In the genomic region with DNA sequence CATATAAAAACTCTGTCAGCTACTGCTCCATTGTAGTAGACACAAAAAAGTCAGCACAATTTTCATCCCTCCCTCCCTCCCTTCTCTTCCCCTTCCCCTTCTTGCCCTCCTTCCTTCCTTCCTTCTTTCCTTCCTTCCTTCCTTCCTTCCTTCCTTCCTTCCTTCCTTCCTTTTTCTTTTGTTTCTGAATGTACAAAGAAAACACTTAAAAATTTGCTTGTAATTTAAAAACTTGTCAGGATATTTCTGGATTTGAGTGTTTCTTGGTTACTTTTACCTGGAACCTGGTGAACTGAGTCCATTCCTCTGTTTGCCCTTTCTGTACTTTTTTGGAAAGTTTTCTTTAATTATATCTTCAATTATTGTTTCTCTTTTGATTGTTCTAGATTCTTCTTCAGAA, we compare ENCODE assay signal across 2 cellular contexts.
TF ChIP-seq lines count a peak whose summit lies in the region.

No MANE protein-coding gene starts in this region.

TF ChIP-seq in SK-N-SH, 30 proteins besides CTCF, POLR2A, EP300 and RAD21 (continued from another document):
- TF ChIP-seq YY1 (IDR thresholded peaks at IDR 0.05; ENCODE audit: low read depth) (no peak), SMC3 (IDR thresholded peaks at IDR 0.05; ENCODE audit: low read depth, low read length) (no peak), JUND (IDR thresholded peaks at IDR 0.05) (no peak), RXRA (IDR thresholded peaks at IDR 0.05; ENCODE audit: borderline replicate concordance, low read depth) (no peak), RFX5 (IDR thresholded peaks at IDR 0.05; ENCODE audit: low read length) (no peak), TEAD4 (IDR thresholded peaks at IDR 0.05; ENCODE audit: borderline replicate concordance, insufficient read depth) (no peak), FOSL2 (IDR thresholded peaks at IDR 0.05; ENCODE audit: borderline replicate concordance, low read depth) (no peak), MEF2A (IDR thresholded peaks at IDR 0.05; ENCODE audit: borderline replicate concordance, low read depth) (no peak), TAF1 (IDR thresholded peaks at IDR 0.05; ENCODE audit: borderline replicate concordance, low read depth, low read length) (no peak), NRF1 (IDR thresholded peaks at IDR 0.05; ENCODE audit: low read depth, low read length) (no peak)
- TF ChIP-seq, protein P1, sequence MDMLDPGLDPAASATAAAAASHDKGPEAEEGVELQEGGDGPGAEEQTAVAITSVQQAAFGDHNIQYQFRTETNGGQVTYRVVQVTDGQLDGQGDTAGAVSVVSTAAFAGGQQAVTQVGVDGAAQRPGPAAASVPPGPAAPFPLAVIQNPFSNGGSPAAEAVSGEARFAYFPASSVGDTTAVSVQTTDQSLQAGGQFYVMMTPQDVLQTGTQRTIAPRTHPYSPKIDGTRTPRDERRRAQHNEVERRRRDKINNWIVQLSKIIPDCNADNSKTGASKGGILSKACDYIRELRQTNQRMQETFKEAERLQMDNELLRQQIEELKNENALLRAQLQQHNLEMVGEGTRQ (IDR thresholded peaks at IDR 0.05; ENCODE audit: borderline replicate concordance, low read depth, low read length): no peak
- TF ChIP-seq, protein P2, sequence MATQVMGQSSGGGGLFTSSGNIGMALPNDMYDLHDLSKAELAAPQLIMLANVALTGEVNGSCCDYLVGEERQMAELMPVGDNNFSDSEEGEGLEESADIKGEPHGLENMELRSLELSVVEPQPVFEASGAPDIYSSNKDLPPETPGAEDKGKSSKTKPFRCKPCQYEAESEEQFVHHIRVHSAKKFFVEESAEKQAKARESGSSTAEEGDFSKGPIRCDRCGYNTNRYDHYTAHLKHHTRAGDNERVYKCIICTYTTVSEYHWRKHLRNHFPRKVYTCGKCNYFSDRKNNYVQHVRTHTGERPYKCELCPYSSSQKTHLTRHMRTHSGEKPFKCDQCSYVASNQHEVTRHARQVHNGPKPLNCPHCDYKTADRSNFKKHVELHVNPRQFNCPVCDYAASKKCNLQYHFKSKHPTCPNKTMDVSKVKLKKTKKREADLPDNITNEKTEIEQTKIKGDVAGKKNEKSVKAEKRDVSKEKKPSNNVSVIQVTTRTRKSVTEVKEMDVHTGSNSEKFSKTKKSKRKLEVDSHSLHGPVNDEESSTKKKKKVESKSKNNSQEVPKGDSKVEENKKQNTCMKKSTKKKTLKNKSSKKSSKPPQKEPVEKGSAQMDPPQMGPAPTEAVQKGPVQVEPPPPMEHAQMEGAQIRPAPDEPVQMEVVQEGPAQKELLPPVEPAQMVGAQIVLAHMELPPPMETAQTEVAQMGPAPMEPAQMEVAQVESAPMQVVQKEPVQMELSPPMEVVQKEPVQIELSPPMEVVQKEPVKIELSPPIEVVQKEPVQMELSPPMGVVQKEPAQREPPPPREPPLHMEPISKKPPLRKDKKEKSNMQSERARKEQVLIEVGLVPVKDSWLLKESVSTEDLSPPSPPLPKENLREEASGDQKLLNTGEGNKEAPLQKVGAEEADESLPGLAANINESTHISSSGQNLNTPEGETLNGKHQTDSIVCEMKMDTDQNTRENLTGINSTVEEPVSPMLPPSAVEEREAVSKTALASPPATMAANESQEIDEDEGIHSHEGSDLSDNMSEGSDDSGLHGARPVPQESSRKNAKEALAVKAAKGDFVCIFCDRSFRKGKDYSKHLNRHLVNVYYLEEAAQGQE (IDR thresholded peaks at IDR 0.05; ENCODE audit: low read depth, low read length): no peak
- TF ChIP-seq, protein P3, sequence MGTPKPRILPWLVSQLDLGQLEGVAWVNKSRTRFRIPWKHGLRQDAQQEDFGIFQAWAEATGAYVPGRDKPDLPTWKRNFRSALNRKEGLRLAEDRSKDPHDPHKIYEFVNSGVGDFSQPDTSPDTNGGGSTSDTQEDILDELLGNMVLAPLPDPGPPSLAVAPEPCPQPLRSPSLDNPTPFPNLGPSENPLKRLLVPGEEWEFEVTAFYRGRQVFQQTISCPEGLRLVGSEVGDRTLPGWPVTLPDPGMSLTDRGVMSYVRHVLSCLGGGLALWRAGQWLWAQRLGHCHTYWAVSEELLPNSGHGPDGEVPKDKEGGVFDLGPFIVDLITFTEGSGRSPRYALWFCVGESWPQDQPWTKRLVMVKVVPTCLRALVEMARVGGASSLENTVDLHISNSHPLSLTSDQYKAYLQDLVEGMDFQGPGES (IDR thresholded peaks at IDR 0.05; ENCODE audit: low read depth, low read length): no peak

TF ChIP-seq in SK-N-SH treated with all-trans-retinoic acid at 6 μM for 48 hours, 23 proteins besides CTCF, POLR2A, EP300 and RAD21 (continued from another document):
- TF ChIP-seq, protein P4, sequence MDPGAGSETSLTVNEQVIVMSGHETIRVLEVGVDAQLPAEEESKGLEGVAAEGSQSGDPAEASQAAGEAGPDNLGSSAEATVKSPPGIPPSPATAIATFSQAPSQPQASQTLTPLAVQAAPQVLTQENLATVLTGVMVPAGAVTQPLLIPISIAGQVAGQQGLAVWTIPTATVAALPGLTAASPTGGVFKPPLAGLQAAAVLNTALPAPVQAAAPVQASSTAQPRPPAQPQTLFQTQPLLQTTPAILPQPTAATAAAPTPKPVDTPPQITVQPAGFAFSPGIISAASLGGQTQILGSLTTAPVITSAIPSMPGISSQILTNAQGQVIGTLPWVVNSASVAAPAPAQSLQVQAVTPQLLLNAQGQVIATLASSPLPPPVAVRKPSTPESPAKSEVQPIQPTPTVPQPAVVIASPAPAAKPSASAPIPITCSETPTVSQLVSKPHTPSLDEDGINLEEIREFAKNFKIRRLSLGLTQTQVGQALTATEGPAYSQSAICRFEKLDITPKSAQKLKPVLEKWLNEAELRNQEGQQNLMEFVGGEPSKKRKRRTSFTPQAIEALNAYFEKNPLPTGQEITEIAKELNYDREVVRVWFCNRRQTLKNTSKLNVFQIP (CRISPR knock-in tag; IDR thresholded peaks at IDR 0.05; ENCODE audit: borderline replicate concordance, low read depth): no peak
- TF ChIP-seq ZNF70 (CRISPR knock-in tag; IDR thresholded peaks at IDR 0.05) (no peak), ISL1 (CRISPR knock-in tag; IDR thresholded peaks at IDR 0.05) (no peak), ZFP3 (CRISPR knock-in tag; IDR thresholded peaks at IDR 0.05) (no peak), ESRRG (CRISPR knock-in tag; IDR thresholded peaks at IDR 0.05) (no peak), OSR1 (CRISPR knock-in tag; IDR thresholded peaks at IDR 0.05) (no peak), ZNF8 (CRISPR knock-in tag; IDR thresholded peaks at IDR 0.05) (no peak)
- TF ChIP-seq, protein P5, sequence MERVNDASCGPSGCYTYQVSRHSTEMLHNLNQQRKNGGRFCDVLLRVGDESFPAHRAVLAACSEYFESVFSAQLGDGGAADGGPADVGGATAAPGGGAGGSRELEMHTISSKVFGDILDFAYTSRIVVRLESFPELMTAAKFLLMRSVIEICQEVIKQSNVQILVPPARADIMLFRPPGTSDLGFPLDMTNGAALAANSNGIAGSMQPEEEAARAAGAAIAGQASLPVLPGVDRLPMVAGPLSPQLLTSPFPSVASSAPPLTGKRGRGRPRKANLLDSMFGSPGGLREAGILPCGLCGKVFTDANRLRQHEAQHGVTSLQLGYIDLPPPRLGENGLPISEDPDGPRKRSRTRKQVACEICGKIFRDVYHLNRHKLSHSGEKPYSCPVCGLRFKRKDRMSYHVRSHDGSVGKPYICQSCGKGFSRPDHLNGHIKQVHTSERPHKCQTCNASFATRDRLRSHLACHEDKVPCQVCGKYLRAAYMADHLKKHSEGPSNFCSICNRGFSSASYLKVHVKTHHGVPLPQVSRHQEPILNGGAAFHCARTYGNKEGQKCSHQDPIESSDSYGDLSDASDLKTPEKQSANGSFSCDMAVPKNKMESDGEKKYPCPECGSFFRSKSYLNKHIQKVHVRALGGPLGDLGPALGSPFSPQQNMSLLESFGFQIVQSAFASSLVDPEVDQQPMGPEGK (CRISPR knock-in tag; IDR thresholded peaks at IDR 0.05; ENCODE audit: borderline replicate concordance): no peak
- TF ChIP-seq, protein P6, sequence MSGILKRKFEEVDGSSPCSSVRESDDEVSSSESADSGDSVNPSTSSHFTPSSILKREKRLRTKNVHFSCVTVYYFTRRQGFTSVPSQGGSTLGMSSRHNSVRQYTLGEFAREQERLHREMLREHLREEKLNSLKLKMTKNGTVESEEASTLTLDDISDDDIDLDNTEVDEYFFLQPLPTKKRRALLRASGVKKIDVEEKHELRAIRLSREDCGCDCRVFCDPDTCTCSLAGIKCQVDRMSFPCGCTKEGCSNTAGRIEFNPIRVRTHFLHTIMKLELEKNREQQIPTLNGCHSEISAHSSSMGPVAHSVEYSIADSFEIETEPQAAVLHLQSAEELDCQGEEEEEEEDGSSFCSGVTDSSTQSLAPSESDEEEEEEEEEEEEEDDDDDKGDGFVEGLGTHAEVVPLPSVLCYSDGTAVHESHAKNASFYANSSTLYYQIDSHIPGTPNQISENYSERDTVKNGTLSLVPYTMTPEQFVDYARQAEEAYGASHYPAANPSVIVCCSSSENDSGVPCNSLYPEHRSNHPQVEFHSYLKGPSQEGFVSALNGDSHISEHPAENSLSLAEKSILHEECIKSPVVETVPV (CRISPR knock-in tag; IDR thresholded peaks at IDR 0.05): no peak
- TF ChIP-seq, protein P7, sequence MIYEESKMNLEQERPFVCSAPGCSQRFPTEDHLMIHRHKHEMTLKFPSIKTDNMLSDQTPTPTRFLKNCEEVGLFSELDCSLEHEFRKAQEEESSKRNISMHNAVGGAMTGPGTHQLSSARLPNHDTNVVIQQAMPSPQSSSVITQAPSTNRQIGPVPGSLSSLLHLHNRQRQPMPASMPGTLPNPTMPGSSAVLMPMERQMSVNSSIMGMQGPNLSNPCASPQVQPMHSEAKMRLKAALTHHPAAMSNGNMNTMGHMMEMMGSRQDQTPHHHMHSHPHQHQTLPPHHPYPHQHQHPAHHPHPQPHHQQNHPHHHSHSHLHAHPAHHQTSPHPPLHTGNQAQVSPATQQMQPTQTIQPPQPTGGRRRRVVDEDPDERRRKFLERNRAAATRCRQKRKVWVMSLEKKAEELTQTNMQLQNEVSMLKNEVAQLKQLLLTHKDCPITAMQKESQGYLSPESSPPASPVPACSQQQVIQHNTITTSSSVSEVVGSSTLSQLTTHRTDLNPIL (CRISPR knock-in tag; IDR thresholded peaks at IDR 0.05; ENCODE audit: low read depth): no peak
TF ChIP-seq in SK-N-SH treated with all-trans-retinoic acid at 6 μM for 48 hours: peak in this region for 0.
